In the genomic region with DNA sequence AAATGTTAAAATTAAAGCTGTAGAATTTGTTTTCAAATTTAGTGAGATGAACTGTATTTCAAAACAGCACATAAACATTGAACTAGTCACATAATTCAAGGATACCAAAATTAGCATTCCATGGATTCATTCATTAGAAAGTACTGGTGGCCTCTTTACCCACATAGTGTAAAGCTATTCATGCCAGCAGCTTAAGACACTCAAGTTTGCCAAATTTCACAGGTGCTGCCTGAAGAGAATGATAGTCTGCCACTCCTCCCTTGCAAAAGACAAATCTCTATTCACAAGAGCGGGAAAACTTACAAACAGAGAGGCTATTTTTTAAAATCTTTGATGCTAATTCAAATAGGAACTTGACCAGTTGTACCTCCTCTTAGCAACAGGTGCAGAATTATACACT, we compare ENCODE assay signal across 14 cellular contexts.
A peak's percentile ranks its signal among the peaks of the same experiment; 100 is the strongest.
DNase-seq lines count a peak whose midpoint lies in the region; ATAC-seq and TF ChIP-seq lines count a peak whose summit lies in the region.
"Had no signal": no experiment of that assay in that cellular context is flagged by ENCODE, and none has a peak within 500 bp of the region (broad histone marks: within the 10 kb centered on the region; RNA-seq: fewer than 3 reads in every experiment).

No MANE protein-coding gene starts in this region.

- H3K4me3 ChIP-seq in Karpas-422 (ENCODE audit: low read length) (no peak overlapping the region), tibial artery (no peak overlapping the region)
- H3K4me3 ChIP-seq: A549, GM23248 had no signal

- peaks cover 15% of the 10 kb centered on the region for H3K9me3 ChIP-seq in Karpas-422 (ENCODE audit: low read length)
- H3K9me3 ChIP-seq in tibial artery: no peaks in the 10 kb centered on the region
- H3K9me3 ChIP-seq: A549, Caco-2 had no signal

- H3K79me2 ChIP-seq in Karpas-422 (ENCODE audit: low read length): no peaks in the 10 kb centered on the region

- H3K9me2 ChIP-seq in Karpas-422 (replicated peaks; ENCODE audit: insufficient read depth, low read length): no peaks in the 10 kb centered on the region

- no peaks in the 10 kb centered on the region for H4K20me1 ChIP-seq in Karpas-422 (ENCODE audit: insufficient read depth, low read depth, low read length)

- H3K4me1 ChIP-seq in Karpas-422 (ENCODE audit: low read length): no peaks in the 10 kb centered on the region
- H3K4me1 ChIP-seq in tibial artery: no peaks in the 10 kb centered on the region
- H3K4me1 ChIP-seq: A549, Caco-2 had no signal

- peak overlapping the region; percentile 73 for H3K27ac ChIP-seq in 22Rv1
- H3K27ac ChIP-seq in Karpas-422 (ENCODE audit: low read length): no peak overlapping the region
- no peak overlapping the region for H3K27ac ChIP-seq in tibial artery
- H3K27ac ChIP-seq: A549, GM23248 had no signal

- TF ChIP-seq EP300 in Ishikawa (IDR thresholded peaks at IDR 0.05; ENCODE audit: borderline replicate concordance): peak; percentile 78

- H3K27me3 ChIP-seq in Karpas-422 (ENCODE audit: low read length) (no peaks in the 10 kb centered on the region), tibial artery (no peaks in the 10 kb centered on the region)

- TF ChIP-seq CTCF in 22Rv1 (IDR thresholded peaks at IDR 0.05): no peak
- no peak for TF ChIP-seq CTCF in tibial artery (IDR thresholded peaks at IDR 0.05)

- no peak overlapping the region for H2AFZ ChIP-seq in Karpas-422 (ENCODE audit: low read length)
- H2AFZ ChIP-seq: GM23248 had no signal

- H3K36me3 ChIP-seq in Karpas-422 (ENCODE audit: insufficient read depth, low read length): no peaks in the 10 kb centered on the region
- H3K36me3 ChIP-seq in tibial artery: no peaks in the 10 kb centered on the region

- intact Hi-C loops in sciatic nerve (cut with DNase I): no loop called here
- intact Hi-C loops in tibial artery (cut with DNase I; ENCODE audit: low total_unique reads): no loop called here

- no peak overlapping the region for H3K9ac ChIP-seq in Karpas-422 (ENCODE audit: low read length)
- H3K9ac ChIP-seq: GM23248 had no signal

- ATAC-seq in sciatic nerve: no peak
- ATAC-seq: A549, HCT116 had no signal

- DNase-seq in cerebellar cortex (ENCODE audit: low spot score): peak; percentile 15
- DNase-seq in myocyte (ENCODE audit: low read depth): peak; percentile 38
- no peak for DNase-seq in sciatic nerve (ENCODE audit: low spot score)
- no peak for DNase-seq in Karpas-422
- DNase-seq in NCI-H187 (lab: John Stamatoyannopoulos, UW): no peak
- DNase-seq in tibial artery: no peak
- DNase-seq: Caco-2; CD8-positive, alpha-beta memory T cell; DND-41; GM23248 had no signal

- no peak overlapping the region for H3K4me2 ChIP-seq in Karpas-422 (ENCODE audit: low read depth, low read length, poor library complexity, severe bottlenecking)
- H3K4me2 ChIP-seq: A549 had no signal

- no peak for TF ChIP-seq RAD21 in Ishikawa (IDR thresholded peaks at IDR 0.05; ENCODE audit: low read depth)

TF ChIP-seq in Ishikawa, 13 proteins besides CTCF, POLR2A, EP300 and RAD21:
- TF ChIP-seq EGR1 (IDR thresholded peaks at IDR 0.05) (no peak), USF1 (IDR thresholded peaks at IDR 0.05) (no peak), TAF1 (IDR thresholded peaks at IDR 0.05; ENCODE audit: low read depth) (no peak), TCF12 (IDR thresholded peaks at IDR 0.05; ENCODE audit: low read depth) (peak; percentile 88), CREB1 (IDR thresholded peaks at IDR 0.05; ENCODE audit: low read depth) (no peak), YY1 (IDR thresholded peaks at IDR 0.05; ENCODE audit: low read depth) (no peak), NFIC (IDR thresholded peaks at IDR 0.05) (peak; percentile 66), FOXM1 (IDR thresholded peaks at IDR 0.05; ENCODE audit: borderline replicate concordance, low read depth) (peak; percentile 43; the same call in 1 of the 2 replicates), ZBTB7A (IDR thresholded peaks at IDR 0.05; ENCODE audit: low read depth) (no peak), CEBPB (IDR thresholded peaks at IDR 0.05) (no peak), TEAD4 (IDR thresholded peaks at IDR 0.05) (peak; percentile 77)
- TF ChIP-seq, protein P1, sequence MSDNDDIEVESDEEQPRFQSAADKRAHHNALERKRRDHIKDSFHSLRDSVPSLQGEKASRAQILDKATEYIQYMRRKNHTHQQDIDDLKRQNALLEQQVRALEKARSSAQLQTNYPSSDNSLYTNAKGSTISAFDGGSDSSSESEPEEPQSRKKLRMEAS (IDR thresholded peaks at IDR 0.05): peak; percentile 35; the same call in 1 of the 2 replicates
- TF ChIP-seq, protein P2, sequence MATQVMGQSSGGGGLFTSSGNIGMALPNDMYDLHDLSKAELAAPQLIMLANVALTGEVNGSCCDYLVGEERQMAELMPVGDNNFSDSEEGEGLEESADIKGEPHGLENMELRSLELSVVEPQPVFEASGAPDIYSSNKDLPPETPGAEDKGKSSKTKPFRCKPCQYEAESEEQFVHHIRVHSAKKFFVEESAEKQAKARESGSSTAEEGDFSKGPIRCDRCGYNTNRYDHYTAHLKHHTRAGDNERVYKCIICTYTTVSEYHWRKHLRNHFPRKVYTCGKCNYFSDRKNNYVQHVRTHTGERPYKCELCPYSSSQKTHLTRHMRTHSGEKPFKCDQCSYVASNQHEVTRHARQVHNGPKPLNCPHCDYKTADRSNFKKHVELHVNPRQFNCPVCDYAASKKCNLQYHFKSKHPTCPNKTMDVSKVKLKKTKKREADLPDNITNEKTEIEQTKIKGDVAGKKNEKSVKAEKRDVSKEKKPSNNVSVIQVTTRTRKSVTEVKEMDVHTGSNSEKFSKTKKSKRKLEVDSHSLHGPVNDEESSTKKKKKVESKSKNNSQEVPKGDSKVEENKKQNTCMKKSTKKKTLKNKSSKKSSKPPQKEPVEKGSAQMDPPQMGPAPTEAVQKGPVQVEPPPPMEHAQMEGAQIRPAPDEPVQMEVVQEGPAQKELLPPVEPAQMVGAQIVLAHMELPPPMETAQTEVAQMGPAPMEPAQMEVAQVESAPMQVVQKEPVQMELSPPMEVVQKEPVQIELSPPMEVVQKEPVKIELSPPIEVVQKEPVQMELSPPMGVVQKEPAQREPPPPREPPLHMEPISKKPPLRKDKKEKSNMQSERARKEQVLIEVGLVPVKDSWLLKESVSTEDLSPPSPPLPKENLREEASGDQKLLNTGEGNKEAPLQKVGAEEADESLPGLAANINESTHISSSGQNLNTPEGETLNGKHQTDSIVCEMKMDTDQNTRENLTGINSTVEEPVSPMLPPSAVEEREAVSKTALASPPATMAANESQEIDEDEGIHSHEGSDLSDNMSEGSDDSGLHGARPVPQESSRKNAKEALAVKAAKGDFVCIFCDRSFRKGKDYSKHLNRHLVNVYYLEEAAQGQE (IDR thresholded peaks at IDR 0.05; ENCODE audit: low read depth): no peak

Comparison
In these comparisons a context has a peak if more than half of its experiments do, and no peak if none do; other contexts are left out.
1. DNase-seq: peak in cerebellar cortex (single experiment) and myocyte (single experiment); none in sciatic nerve (single experiment), Karpas-422 (single experiment), NCI-H187 (0 of 2) and tibial artery (0 of 2).